38 cellular contexts compared by ENCODE assay signal in the genomic region with DNA sequence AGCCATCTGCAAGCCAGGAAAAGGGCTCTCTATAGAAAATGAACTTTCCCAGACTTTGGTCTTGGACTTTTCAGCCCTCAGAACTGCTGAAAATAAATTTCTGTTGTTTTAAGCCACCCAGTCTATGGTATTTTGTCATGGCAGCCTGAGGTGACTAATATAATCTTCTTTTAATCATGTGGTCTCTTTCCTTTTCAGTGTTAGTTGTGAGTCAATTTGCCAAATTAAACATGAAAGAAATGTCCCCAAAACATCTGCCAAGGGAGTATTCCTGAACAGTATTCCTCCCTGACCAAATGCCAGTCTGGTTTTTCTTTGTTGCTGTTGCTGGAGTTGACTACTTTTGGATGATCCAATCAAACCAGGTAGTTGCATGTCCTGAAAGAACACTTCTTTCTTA.
"Had no signal": no experiment of that assay in that cellular context is flagged by ENCODE, and none has a peak within 500 bp of the region (broad histone marks: within the 10 kb centered on the region; RNA-seq: fewer than 3 reads in every experiment).

No MANE protein-coding gene starts in this region.

- ATAC-seq: activated CD4-positive, CD25-positive, alpha-beta regulatory T cell treated with anti-CD3 and anti-CD28 coated beads, Interleukin-2, amount 50 U/mL, for 24 hours; esophagus mucosa; gastroesophageal sphincter; pancreas; sciatic nerve; stimulated activated memory B cell treated with anti-CD40 and anti-IgM and Interleukin-4, amounts not matched to agents 10 μg/mL and 1 μg/mL and 100 μg/mL, for 72 hours; stimulated activated naive CD8-positive, alpha-beta T cell treated with anti-CD3 and anti-CD28 coated beads, Interleukin-15, amount 100 ng/mL, for 72 hours had no signal

- DNase-seq: activated CD4-positive, alpha-beta memory T cell treated with anti-CD3 and anti-CD28 coated beads for 36 hours; activated CD4-positive, alpha-beta T cell treated with anti-CD3 and anti-CD28 coated beads, Interleukin-2, amount 10 ng/mL, durations not matched to agents 24 days and 14 days; activated CD8-positive, alpha-beta memory T cell treated with anti-CD3 and anti-CD28 coated beads, Interleukin-2, amount 50 U/mL, for 4 hours; activated effector memory CD4-positive, alpha-beta T cell treated with anti-CD3 and anti-CD28 coated beads, Interleukin-2, amount 50 U/mL, for 16 hours; activated naive CD4-positive, alpha-beta T cell treated with anti-CD3 and anti-CD28 coated beads for 36 hours; activated naive CD8-positive, alpha-beta T cell treated with anti-CD3 and anti-CD28 coated beads for 36 hours; activated T-cell treated with anti-CD3 and anti-CD28 coated beads, Interleukin-2, amount 50 U/mL, for 1 hour; central memory CD4-positive, alpha-beta T cell; endodermal cell; islet precursor cell; left ventricle myocardium inferior; naive B cell; nucleus accumbens; pancreas; retina; small intestine; stimulated activated CD4-positive, alpha-beta T cell treated with anti-CD3 and anti-CD28 coated beads, Interleukin-1b, Interleukin-23, amount 100 ng/mL, for 48 hours; stimulated activated CD4-positive, alpha-beta T cell treated with anti-CD3 and anti-CD28 coated beads, Interleukin-4, amount 100 ng/mL, for 4 hours; stimulated activated CD8-positive, alpha-beta memory T cell treated with anti-CD3 and anti-CD28 coated beads, Interleukin-4, amount 100 ng/mL, for 48 hours; stimulated activated naive CD8-positive, alpha-beta T cell treated with anti-CD3 and anti-CD28 coated beads, Interleukin-15, amount 100 ng/mL, for 72 hours; substantia nigra; T-helper 9 cell; WERI-Rb-1 had no signal

- H3K9me3 ChIP-seq: ascending aorta, gastroesophageal sphincter, left ventricle myocardium inferior, pancreas, prostate gland, vagina had no signal

- H3K4me1 ChIP-seq: ascending aorta, pancreas, prostate gland, vagina had no signal

- H3K36me3 ChIP-seq: ascending aorta, gastroesophageal sphincter, left ventricle myocardium inferior, pancreas, prostate gland, vagina, WERI-Rb-1 had no signal

- H3K36me3 Mint-ChIP-seq: activated CD4-positive, alpha-beta memory T cell treated with anti-CD3 and anti-CD28 coated beads for 36 hours; activated naive CD8-positive, alpha-beta T cell treated with anti-CD3 and anti-CD28 coated beads for 36 hours; naive B cell; stimulated activated memory B cell treated with anti-CD40 and anti-IgM and Interleukin-4, amounts not matched to agents 10 μg/mL and 1 μg/mL and 100 μg/mL, for 72 hours; type B pancreatic cell had no signal

- H3K27ac Mint-ChIP-seq: activated CD4-positive, alpha-beta memory T cell treated with anti-CD3 and anti-CD28 coated beads for 36 hours; activated CD4-positive, alpha-beta T cell treated with anti-CD3 and anti-CD28 coated beads, Interleukin-2, amount 10 ng/mL, durations not matched to agents 24 days and 14 days; activated naive CD4-positive, alpha-beta T cell treated with anti-CD3 and anti-CD28 coated beads for 36 hours; activated naive CD8-positive, alpha-beta T cell treated with anti-CD3 and anti-CD28 coated beads for 36 hours; activated T-helper 1 cell treated with anti-CD3 and anti-CD28 coated beads, Interleukin-12 subunit alpha, Interleukin-12 subunit beta, Interleukin-2, Interleukin-4 antibody, amounts not matched to agents 30 ng/mL and 10 ng/mL and 1 ng/mL, durations not matched to agents 14 hours and 24 hours and 36 hours; dendritic cell treated with granulocyte-macrophage colony-stimulating factor and Interleukin-4, amounts not matched to agents 40 ng/mL and 50 ng/mL, for 4 days; endodermal cell; naive B cell; stimulated activated memory B cell treated with anti-CD40 and anti-IgM and Interleukin-4, amounts not matched to agents 10 μg/mL and 1 μg/mL and 100 μg/mL, for 72 hours; stimulated activated naive CD8-positive, alpha-beta T cell treated with anti-CD3 and anti-CD28 coated beads, Interleukin-15, amount 100 ng/mL, for 72 hours; T-helper 1 cell treated with Interleukin-12 subunit alpha and Interleukin-12 subunit beta and Interleukin-4 antibody, amounts not matched to agents 30 μg/mL and 1 μg/mL, for 36 hours; type B pancreatic cell had no signal

- H3K27me3 ChIP-seq: ascending aorta, hepatocyte, pancreas, vagina had no signal

- H3K4me3 ChIP-seq: ascending aorta, gastroesophageal sphincter, hepatocyte, left ventricle myocardium inferior, lung, pancreas, prostate gland, vagina had no signal

- H3K27ac ChIP-seq: ascending aorta, gastroesophageal sphincter, hepatocyte, left ventricle myocardium inferior, pancreas, prostate gland, vagina, WERI-Rb-1 had no signal

- H2AFZ ChIP-seq: hepatocyte had no signal

- H3K4me3 Mint-ChIP-seq: activated CD4-positive, alpha-beta memory T cell treated with anti-CD3 and anti-CD28 coated beads for 36 hours; activated CD4-positive, alpha-beta T cell treated with anti-CD3 and anti-CD28 coated beads, Interleukin-2, amount 10 ng/mL, durations not matched to agents 24 days and 14 days; activated naive CD4-positive, alpha-beta T cell treated with anti-CD3 and anti-CD28 coated beads for 36 hours; activated naive CD8-positive, alpha-beta T cell treated with anti-CD3 and anti-CD28 coated beads for 36 hours; activated T-helper 1 cell treated with anti-CD3 and anti-CD28 coated beads, Interleukin-12 subunit alpha, Interleukin-12 subunit beta, Interleukin-2, Interleukin-4 antibody, amounts not matched to agents 30 ng/mL and 10 ng/mL and 1 ng/mL, durations not matched to agents 14 hours and 24 hours and 36 hours; dendritic cell treated with granulocyte-macrophage colony-stimulating factor and Interleukin-4, amounts not matched to agents 40 ng/mL and 50 ng/mL, for 4 days; endodermal cell; neural crest cell; stimulated activated memory B cell treated with anti-CD40 and anti-IgM and Interleukin-4, amounts not matched to agents 10 μg/mL and 1 μg/mL and 100 μg/mL, for 72 hours; stimulated activated naive CD8-positive, alpha-beta T cell treated with anti-CD3 and anti-CD28 coated beads, Interleukin-15, amount 100 ng/mL, for 72 hours; T-helper 1 cell treated with Interleukin-12 subunit alpha and Interleukin-12 subunit beta and Interleukin-4 antibody, amounts not matched to agents 30 μg/mL and 1 μg/mL, for 36 hours; type B pancreatic cell had no signal

- H3K9me3 Mint-ChIP-seq: activated CD4-positive, alpha-beta memory T cell treated with anti-CD3 and anti-CD28 coated beads for 36 hours; activated CD4-positive, alpha-beta T cell treated with anti-CD3 and anti-CD28 coated beads, Interleukin-2, amount 10 ng/mL, durations not matched to agents 24 days and 14 days; activated naive CD4-positive, alpha-beta T cell treated with anti-CD3 and anti-CD28 coated beads for 36 hours; dendritic cell treated with granulocyte-macrophage colony-stimulating factor and Interleukin-4, amounts not matched to agents 40 ng/mL and 50 ng/mL, for 4 days; endodermal cell; naive B cell; stimulated activated memory B cell treated with anti-CD40 and anti-IgM and Interleukin-4, amounts not matched to agents 10 μg/mL and 1 μg/mL and 100 μg/mL, for 72 hours; stimulated activated naive CD8-positive, alpha-beta T cell treated with anti-CD3 and anti-CD28 coated beads, Interleukin-15, amount 100 ng/mL, for 72 hours had no signal

- H3K4me1 Mint-ChIP-seq: stimulated activated memory B cell treated with anti-CD40 and anti-IgM and Interleukin-4, amounts not matched to agents 10 μg/mL and 1 μg/mL and 100 μg/mL, for 72 hours had no signal

- H3K4me2 ChIP-seq: hepatocyte had no signal
